1 cellular context compared by ENCODE assay signal in genomic region chr20:64080013-64080812, GRCh38.
A peak's percentile ranks its signal among the peaks of the same experiment; 100 is the strongest.
TF ChIP-seq lines count a peak whose summit lies in the region.

OPRL1 (plus strand) TSS chr20:64080082; CDS start chr20:64092721, 12,639 bp downstream.

TF ChIP-seq in HepG2, 621 proteins besides CTCF, POLR2A, EP300 and RAD21 (continued from another document and continues in another):
- TF ChIP-seq ZNF570 (CRISPR knock-in tag; IDR thresholded peaks at IDR 0.05; ENCODE audit: borderline replicate concordance) (no peak), MNT (IDR thresholded peaks at IDR 0.05) (no peak), CENPBD1 (CRISPR knock-in tag; IDR thresholded peaks at IDR 0.05; ENCODE audit: borderline replicate concordance, low read depth) (no peak), TAF1 (CRISPR knock-in tag; IDR thresholded peaks at IDR 0.05) (peak; percentile 25; the same call in 1 of the 2 replicates), SATB2 (CRISPR knock-in tag; IDR thresholded peaks at IDR 0.05) (no peak), ARID2 (CRISPR knock-in tag; IDR thresholded peaks at IDR 0.05; ENCODE audit: borderline replicate concordance) (peak; percentile 69; the same call in 1 of the 2 replicates), ZFP37 (CRISPR knock-in tag; IDR thresholded peaks at IDR 0.05; ENCODE audit: borderline replicate concordance) (no peak), MYC (CRISPR knock-in tag; IDR thresholded peaks at IDR 0.05; ENCODE audit: borderline replicate concordance) (no peak), RXRA (CRISPR knock-in tag; IDR thresholded peaks at IDR 0.05) (peak; percentile 51; the same call in 1 of the 2 replicates), ZNF432 (CRISPR knock-in tag; IDR thresholded peaks at IDR 0.05; ENCODE audit: borderline replicate concordance) (no peak), ZNF646 (CRISPR knock-in tag; IDR thresholded peaks at IDR 0.05) (no peak), ZNF691 (CRISPR knock-in tag; IDR thresholded peaks at IDR 0.05; ENCODE audit: borderline replicate concordance, low read depth) (no peak; the same call in none of the 2 replicates), MXD1 (CRISPR knock-in tag; IDR thresholded peaks at IDR 0.05) (0 out of 2 replicates have a peak, but pooled peaks have one; percentile 18), PBX3 (CRISPR knock-in tag; IDR thresholded peaks at IDR 0.05; ENCODE audit: borderline replicate concordance) (no peak), KDM3A (CRISPR knock-in tag; IDR thresholded peaks at IDR 0.05; ENCODE audit: low read depth) (no peak), ZNF407 (CRISPR knock-in tag; IDR thresholded peaks at IDR 0.05; ENCODE audit: not compliant biosample characterization) (no peak), ETS1 (CRISPR knock-in tag; IDR thresholded peaks at IDR 0.05) (no peak), PRDM4 (CRISPR knock-in tag; IDR thresholded peaks at IDR 0.05; ENCODE audit: borderline replicate concordance) (no peak), SNAI1 (CRISPR knock-in tag; IDR thresholded peaks at IDR 0.05; ENCODE audit: borderline replicate concordance) (no peak), ZNF138 (CRISPR knock-in tag; IDR thresholded peaks at IDR 0.05; ENCODE audit: low read depth) (no peak), PLSCR1 (CRISPR knock-in tag; IDR thresholded peaks at IDR 0.05; ENCODE audit: borderline replicate concordance) (no peak), ZBTB34 (CRISPR knock-in tag; IDR thresholded peaks at IDR 0.05) (no peak)
